In genomic region chr5:109080896-109081295, GRCh38 we compare ENCODE assay signal across 21 cellular contexts.
DNase-seq lines count a peak whose midpoint lies in the region; ATAC-seq and TF ChIP-seq lines count a peak whose summit lies in the region.
"Had no signal": no experiment of that assay in that cellular context is flagged by ENCODE, and none has a peak within 500 bp of the region (broad histone marks: within the 10 kb centered on the region; RNA-seq: fewer than 3 reads in every experiment).

No MANE protein-coding gene starts in this region.

- H3K36me3 Mint-ChIP-seq in Calu3 (ENCODE audit: insufficient read depth, unreplicated experiment) (no peaks in the 10 kb centered on the region), natural killer cell (no peaks in the 10 kb centered on the region)

- H3K27ac Mint-ChIP-seq in Calu3 (ENCODE audit: unreplicated experiment): peak overlapping the region; percentile 27
- H3K27ac Mint-ChIP-seq in natural killer cell: no peak overlapping the region
- H3K27ac Mint-ChIP-seq: HFFc6 had no signal

- CTCF ChIA-PET in Calu3 (lab: Charles Lee): no interaction called here

- H4K20me1 ChIP-seq in smooth muscle cell (ENCODE audit: low read depth): no peaks in the 10 kb centered on the region

- no peaks in the 10 kb centered on the region for H3F3A ChIP-seq in smooth muscle cell (ENCODE audit: low read depth)

- TF ChIP-seq POLR2A in NB4 (IDR thresholded peaks at IDR 0.05; ENCODE audit: extremely low read depth, insufficient read length): no peak

- H3K4me1 Mint-ChIP-seq in Calu3 (ENCODE audit: low read depth, unreplicated experiment) (peaks cover 16% of the 10 kb centered on the region), natural killer cell (no peaks in the 10 kb centered on the region)

- H3K27ac ChIP-seq in colonic mucosa (peak overlapping the region; percentile 69), mucosa of rectum (ENCODE audit: low read depth in 2 of 2, low read length in 2 of 2) (peak overlapping the region; percentile 59 to 67), smooth muscle cell (ENCODE audit: low read depth) (no peak overlapping the region)
- H3K27ac ChIP-seq: A549, C4-2B had no signal

- no peak overlapping the region for H3K9ac ChIP-seq in colonic mucosa (ENCODE audit: low read depth in 2 of 2, low read length in 2 of 2)
- H3K9ac ChIP-seq in mucosa of rectum (ENCODE audit: low read depth in 1 of 2, low read length in 2 of 2): no peak overlapping the region
- H3K9ac ChIP-seq in smooth muscle cell (ENCODE audit: low read depth): no peak overlapping the region

- H3K9me3 ChIP-seq in colonic mucosa: no peaks in the 10 kb centered on the region
- H3K9me3 ChIP-seq in mucosa of rectum (ENCODE audit: control insufficient read depth in 2 of 2, low read length in 2 of 2): no peaks in the 10 kb centered on the region
- no peaks in the 10 kb centered on the region for H3K9me3 ChIP-seq in smooth muscle cell (replicated peaks; ENCODE audit: low read depth)
- H3K9me3 ChIP-seq: A549 had no signal

- BruUV-seq in Calu3 (replicated peaks; lab: Mats Ljungman, UMichigan): no TSS peak

- H3K27me3 Mint-ChIP-seq in Calu3 (ENCODE audit: unreplicated experiment) (no peaks in the 10 kb centered on the region), natural killer cell (ENCODE audit: low read depth in 2 of 2) (no peaks in the 10 kb centered on the region)

- no peaks in the 10 kb centered on the region for H3K9me3 Mint-ChIP-seq in Calu3 (ENCODE audit: low read depth, unreplicated experiment)
- H3K9me3 Mint-ChIP-seq in natural killer cell: no peaks in the 10 kb centered on the region
- H3K9me3 Mint-ChIP-seq: HFFc6 had no signal

- TF ChIP-seq CTCF in Calu3 (IDR thresholded peaks at IDR 0.05; ENCODE audit: unreplicated experiment): no peak
- TF ChIP-seq CTCF in NB4 (IDR thresholded peaks at IDR 0.05; ENCODE audit: low read depth, low read length): no peak
- no peak for TF ChIP-seq CTCF in colonic mucosa (IDR thresholded peaks at IDR 0.05)
- TF ChIP-seq CTCF in smooth muscle cell (IDR thresholded peaks at IDR 0.05; ENCODE audit: borderline replicate concordance, insufficient read depth, poor library complexity, severe bottlenecking): no peak
- no peak for TF ChIP-seq CTCF in natural killer cell (IDR thresholded peaks at IDR 0.05)

- no peaks in the 10 kb centered on the region for H3K4me1 ChIP-seq in colonic mucosa
- peaks cover 7 to 15% of the 10 kb centered on the region in 2 donors for H3K4me1 ChIP-seq in mucosa of rectum (ENCODE audit: control insufficient read depth in 2 of 2, insufficient read depth in 2 of 2, low read length in 2 of 2)
- H3K4me1 ChIP-seq in smooth muscle cell (ENCODE audit: low read depth): no peaks in the 10 kb centered on the region
- H3K4me1 ChIP-seq: A549 had no signal

- no peak overlapping the region for H2AFZ ChIP-seq in smooth muscle cell (ENCODE audit: low read depth)

- ATAC-seq in HG02678 (IDR thresholded peaks at IDR 0.05; ENCODE audit: unreplicated experiment) (no peak), natural killer cell (no peak)
- ATAC-seq: A549, Panc1 had no signal

- H3K4me3 ChIP-seq in NB4 (ENCODE audit: low read depth, low read length) (no peak overlapping the region), colonic mucosa (no peak overlapping the region), mucosa of rectum (ENCODE audit: low read length in 2 of 2) (peak overlapping the region; percentile 32 to 48), smooth muscle cell (no peak overlapping the region)
- H3K4me3 ChIP-seq: A549 had no signal

- WGBS in smooth muscle cell (ENCODE audit: low lambda C conversion rate): 58% methylated on average over 3 of the region's 3 CpGs

- DNase-seq in Calu3 (no peak), NB4 (ENCODE audit: low read depth) (peak; percentile 3), colonic mucosa (peak; percentile 49), smooth muscle cell (lab: John Stamatoyannopoulos, UW; ENCODE audit: unreplicated experiment) (no peak), natural killer cell (no peak)
- DNase-seq: COR-L47; DMS79; GOT3; HFFc6; MM.1S; NCI-H1436; NCI-H2081 treated with DMSO at 0.1 percent for 48 hours; NCI-H226; NCI-H526 treated with DMSO at 0.1 percent for 48 hours; NK-92 treated with Interleukin-12 subunit alpha and Interleukin-12 subunit beta, amount 100 ng/mL, for 24 hours; SHP77 treated with DMSO at 0.1 percent for 48 hours had no signal

- H3K4me3 Mint-ChIP-seq in Calu3 (ENCODE audit: low read depth, unreplicated experiment): no peak overlapping the region
- H3K4me3 Mint-ChIP-seq in natural killer cell: no peak overlapping the region
- H3K4me3 Mint-ChIP-seq: HFFc6 had no signal

- no peak overlapping the region for H3K4me2 ChIP-seq in smooth muscle cell
- H3K4me2 ChIP-seq: A549 had no signal

- no peaks in the 10 kb centered on the region for H3K79me2 ChIP-seq in smooth muscle cell (ENCODE audit: low read depth)

- intact Hi-C loops in Calu3 (cut with micrococcal nuclease; ENCODE audit: unreplicated experiment) (loop anchor here (2.0 kb wide), 1 partner anchor 232 kb away; no protein-coding TSS in a partner anchor), colonic mucosa (cut with DNase I) (no loop called here), natural killer cell (cut with micrococcal nuclease) (no loop called here)

- H3K36me3 ChIP-seq in colonic mucosa: no peaks in the 10 kb centered on the region
- H3K36me3 ChIP-seq in mucosa of rectum (ENCODE audit: control insufficient read depth in 2 of 2, insufficient read depth in 2 of 2, low read length in 2 of 2): no peaks in the 10 kb centered on the region
- no peaks in the 10 kb centered on the region for H3K36me3 ChIP-seq in smooth muscle cell (ENCODE audit: low read depth)

- H3K27me3 ChIP-seq in colonic mucosa: no peaks in the 10 kb centered on the region
- no peaks in the 10 kb centered on the region for H3K27me3 ChIP-seq in mucosa of rectum (ENCODE audit: control insufficient read depth in 2 of 2, insufficient read depth in 2 of 2, low read length in 2 of 2)
- no peaks in the 10 kb centered on the region for H3K27me3 ChIP-seq in smooth muscle cell (ENCODE audit: low read depth)

Comparison
In these comparisons a context has a peak if more than half of its experiments do, and no peak if none do; other contexts are left out.
1. DNase-seq: peak in NB4 (single experiment) and colonic mucosa (single experiment); none in Calu3 (single experiment), smooth muscle cell (single experiment) and natural killer cell (single experiment).
2. H3K4me3 ChIP-seq: peak in mucosa of rectum (2 of 2); none in NB4 (single experiment), colonic mucosa (single experiment) and smooth muscle cell (single experiment).